Comparison of ENCODE assay signal across 8 cellular contexts in genomic region chr19:9796113-9796773, GRCh38. TPM values are rescaled to one million over a fixed set of nuclear protein-coding genes. Genes with fewer than 3 reads are reported as not detected.
DNase-seq lines count a peak whose midpoint lies in the region; ATAC-seq and TF ChIP-seq lines count a peak whose summit lies in the region.

No MANE protein-coding gene starts in this region.

- no peaks in the 10 kb centered on the region for H3K27me3 ChIP-seq in SJSA1 (replicated peaks)
- no peaks in the 10 kb centered on the region for H3K27me3 ChIP-seq in foreskin keratinocyte
- no peaks in the 10 kb centered on the region for H3K27me3 ChIP-seq in testis

- TF ChIP-seq POLR2A in testis (IDR thresholded peaks at IDR 0.05) = no peak

- TF ChIP-seq CTCF in foreskin keratinocyte (conservative IDR thresholded peaks at IDR 0.05) (peak; percentile 96), testis (IDR thresholded peaks at IDR 0.05) (peak; percentile 64 to 82 (median 77))

- H3K4me3 ChIP-seq in SJSA1 (no peak overlapping the region), testis (no peak overlapping the region)

- H3K4me1 ChIP-seq in SJSA1 (replicated peaks) (no peaks in the 10 kb centered on the region; the same call in 1 of the 2 replicates), foreskin keratinocyte (no peaks in the 10 kb centered on the region), testis (peaks cover 3% of the 10 kb centered on the region)

- ATAC-seq in GM19467 (IDR thresholded peaks at IDR 0.05; ENCODE audit: unreplicated experiment) (peak; percentile 52), foreskin keratinocyte (peak; percentile 49)

- 59 to 61% methylated on average over 6 of the region's 6 CpGs for WGBS in testis, 2 donors

- DNase-seq in AML-193 (lab: John Stamatoyannopoulos, UW) = peak; percentile 92 to 93
- DNase-seq in NCI-H1048 (lab: John Stamatoyannopoulos, UW) = peak; percentile 42
- peak; percentile 76 to 77 for DNase-seq in SJSA1 (ENCODE audit: low read depth in 1 of 2, low spot score in 2 of 2)
- DNase-seq in activated gamma-delta T cell treated with anti-CD3 and anti-CD28 coated beads, Interleukin-2, amount 50 U/mL, for 16 hours (ENCODE audit: low read depth) = peak; percentile 78
- peak; percentile 77 to 86 for DNase-seq in foreskin keratinocyte
- peak in 55 of 56 donors; percentile 4 to 89 (median 59) for DNase-seq in nucleus accumbens (lab: John Stamatoyannopoulos, UW)
- DNase-seq in testis = peak; percentile 93

- intact Hi-C loops in testis (cut with DNase I; ENCODE audit: low total_unique reads) = no loop called here

- H3K27ac ChIP-seq in SJSA1 (no peak overlapping the region), foreskin keratinocyte (no peak overlapping the region), testis (no peak overlapping the region)

- no peaks in the 10 kb centered on the region for H3K36me3 ChIP-seq in SJSA1
- H3K36me3 ChIP-seq in testis (ENCODE audit: low read depth, missing control alignments) = no peaks in the 10 kb centered on the region

- H3K9me3 ChIP-seq in SJSA1 (replicated peaks) (no peaks in the 10 kb centered on the region), testis (no peaks in the 10 kb centered on the region)

RNA-seq across cellular contexts. Expression of gene FBXL12, which starts 22.6 kb away (rescaled TPM):
- 16.9 and 34.1 TPM in 2 replicates for total RNA-seq in SJSA1 (2014; rRNA removed; shearing (Covaris generic))
- total RNA-seq in foreskin keratinocyte (16.6 and 18.1 TPM in 2 replicates), testis (10 to 100 TPM; 38.7 to 42.6 TPM)
- polyA plus RNA-seq in foreskin keratinocyte (16.9 TPM in 2 replicates), testis (ENCODE audit: insufficient read depth, low read depth, low replicate concordance) (24.7 TPM)

RNA-seq across cellular contexts. Expression of gene ZNF846, which starts 27.7 kb away (rescaled TPM):
- total RNA-seq in SJSA1 (2014; rRNA removed; shearing (Covaris generic)) = 3.5 and 6.3 TPM in 2 replicates
- total RNA-seq in foreskin keratinocyte = 4.0 and 5.4 TPM in 2 replicates
- polyA plus RNA-seq in foreskin keratinocyte = 2.1 and 2.2 TPM in 2 replicates
- total RNA-seq in testis = 10 to 100 TPM; 48.1 to 50.5 TPM
- polyA plus RNA-seq in testis (ENCODE audit: insufficient read depth, low read depth, low replicate concordance) = 63.3 TPM

RNA-seq across cellular contexts. Expression of gene UBL5, which starts 31.5 kb away (rescaled TPM):
- total RNA-seq in SJSA1 (2014; rRNA removed; shearing (Covaris generic)) = 472 and 541 TPM in 2 replicates
- total RNA-seq in foreskin keratinocyte (412 TPM in 2 replicates), testis (100 to 1,000 TPM; 418 to 540 TPM)
- polyA plus RNA-seq in foreskin keratinocyte (708 and 777 TPM in 2 replicates), testis (ENCODE audit: insufficient read depth, low read depth, low replicate concordance) (491 TPM)

RNA-seq across cellular contexts. Expression of gene PIN1, which starts 38.9 kb away (rescaled TPM):
- total RNA-seq in SJSA1 (2014; rRNA removed; shearing (Covaris generic)) = 171 and 230 TPM in 2 replicates
- total RNA-seq in foreskin keratinocyte = 81.7 and 89.0 TPM in 2 replicates
- 130 and 131 TPM in 2 replicates for polyA plus RNA-seq in foreskin keratinocyte
- total RNA-seq in testis = 100 to 1,000 TPM; 228 to 232 TPM
- polyA plus RNA-seq in testis (ENCODE audit: insufficient read depth, low read depth, low replicate concordance) = 209 TPM

Comparison
In these comparisons a context has a peak if more than half of its experiments do, and no peak if none do; other contexts are left out.
1. DNase-seq: peak in every context shown above with its lines; median percentile 93 in testis; 92 in AML-193; 82 in foreskin keratinocyte; 78 in activated gamma-delta T cell treated with anti-CD3 and anti-CD28 coated beads, Interleukin-2, amount 50 U/mL, for 16 hours; 76 in SJSA1; 59 in nucleus accumbens; 42 in NCI-H1048.